18 cellular contexts compared by ENCODE assay signal in the genomic region with DNA sequence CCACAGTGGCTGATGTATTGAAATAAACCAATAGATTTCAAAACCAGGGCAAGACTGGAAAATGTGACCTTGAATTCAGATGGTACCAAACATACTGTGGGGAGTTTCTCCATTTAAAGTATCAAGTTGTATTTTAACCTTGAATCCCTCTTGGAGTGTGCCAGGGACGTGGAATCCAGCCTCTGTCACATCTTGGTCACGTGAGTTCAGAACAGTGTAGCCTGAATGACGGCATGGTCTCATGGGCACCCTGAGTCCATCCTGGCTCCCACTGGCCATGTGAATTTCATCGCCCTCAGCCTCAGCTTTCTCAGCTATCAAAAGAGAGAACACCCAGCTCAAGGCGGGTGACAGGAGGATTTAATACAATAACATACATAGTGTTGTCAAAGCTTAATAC. TPM values are rescaled to one million over a fixed set of nuclear protein-coding genes. Genes with fewer than 3 reads are reported as not detected.
DNase-seq lines count a peak whose midpoint lies in the region; ATAC-seq and TF ChIP-seq lines count a peak whose summit lies in the region.
"Had no signal": no experiment of that assay in that cellular context is flagged by ENCODE, and none has a peak within 500 bp of the region (broad histone marks: within the 10 kb centered on the region; RNA-seq: fewer than 3 reads in every experiment).

No MANE protein-coding gene starts in this region.

- H3K4me1 ChIP-seq in adrenal gland (replicated peaks in 1 of 2) = peaks cover 18 to 36% of the 10 kb centered on the region in 2 donors

- POLR2A ChIA-PET in CD4-positive, alpha-beta T cell (lab: Charles Lee) = interaction anchor here (1.1 kb wide), 1 partner anchor 31 kb away, joined by 3 read pairs; a partner anchor contains a TSS

- no peaks in the 10 kb centered on the region for H3K27me3 ChIP-seq in CD4-positive, alpha-beta T cell (ENCODE audit: control insufficient read depth, insufficient read depth, low read length)
- no peaks in the 10 kb centered on the region for H3K27me3 ChIP-seq in adrenal gland

- no peaks in the 10 kb centered on the region for H3K36me3 ChIP-seq in adrenal gland (replicated peaks in 1 of 2)

- ATAC-seq in CD4-positive, alpha-beta T cell (ENCODE audit: poor library complexity) = no peak
- ATAC-seq in GM21825 (IDR thresholded peaks at IDR 0.05; ENCODE audit: unreplicated experiment) (no peak), HG02852 (IDR thresholded peaks at IDR 0.05; ENCODE audit: unreplicated experiment) (no peak), HG02885 (IDR thresholded peaks at IDR 0.05; ENCODE audit: poor library complexity, unreplicated experiment) (no peak)

- H3K9me3 ChIP-seq in CD4-positive, alpha-beta T cell (ENCODE audit: control insufficient read depth, low read length) = no peaks in the 10 kb centered on the region
- H3K9me3 ChIP-seq in adrenal gland (replicated peaks in 1 of 3) = no peaks in the 10 kb centered on the region

- H3K4me3 Mint-ChIP-seq in T-helper 1 cell treated with Interleukin-12 subunit alpha and Interleukin-12 subunit beta and Interleukin-4 antibody, amounts not matched to agents 30 μg/mL and 1 μg/mL, for 36 hours = no peak overlapping the region
- H3K4me3 Mint-ChIP-seq in CD4-positive, alpha-beta T cell = peak overlapping the region; percentile 7
- peak overlapping the region; percentile 38 for H3K4me3 Mint-ChIP-seq in neural crest cell

- peaks cover 38% of the 10 kb centered on the region for H3K4me1 Mint-ChIP-seq in T-helper 1 cell treated with Interleukin-12 subunit alpha and Interleukin-12 subunit beta and Interleukin-4 antibody, amounts not matched to agents 30 μg/mL and 1 μg/mL, for 36 hours (ENCODE audit: low read depth)
- H3K4me1 Mint-ChIP-seq in CD4-positive, alpha-beta T cell (ENCODE audit: low read depth) = peaks cover 27% of the 10 kb centered on the region
- H3K4me1 Mint-ChIP-seq in neural crest cell = peaks cover 32% of the 10 kb centered on the region

- peaks cover 14% of the 10 kb centered on the region for H3K36me3 Mint-ChIP-seq in T-helper 1 cell treated with Interleukin-12 subunit alpha and Interleukin-12 subunit beta and Interleukin-4 antibody, amounts not matched to agents 30 μg/mL and 1 μg/mL, for 36 hours (ENCODE audit: low read depth)
- H3K36me3 Mint-ChIP-seq in CD4-positive, alpha-beta T cell (ENCODE audit: low read depth) = peaks cover 16% of the 10 kb centered on the region
- no peaks in the 10 kb centered on the region for H3K36me3 Mint-ChIP-seq in neural crest cell (ENCODE audit: low read depth)

- H3K27ac ChIP-seq in CD4-positive, alpha-beta T cell (ENCODE audit: low read depth, low read length) = no peak overlapping the region
- H3K27ac ChIP-seq in adrenal gland = peak overlapping the region in 4 of 5 donors; percentile 37 to 81 (median 78)
- H3K27ac ChIP-seq: C4-2B had no signal

- H3K4me3 ChIP-seq in adrenal gland = no peak overlapping the region

- 56 to 84% (median 71%) methylated on average over 4 to 5 of the region's 5 CpGs for WGBS in adrenal gland, 4 donors

- no peak for TF ChIP-seq POLR2A in adrenal gland (IDR thresholded peaks at IDR 0.05)

- DNase-seq in T-helper 1 cell (no peak), adrenal gland (peak; percentile 58 to 84 (median 77)), neural crest cell (ENCODE audit: low read depth, low spot score) (no peak)
- no peak for DNase-seq in CD4-positive, alpha-beta T cell
- DNase-seq: AML-193, DND-41, NCI-H1092 treated with DMSO at 0.1 percent for 48 hours, NCI-H146, NCI-H2081, NCI-H510A treated with DMSO at 0.1 percent for 48 hours, NCI-H82, SHP77 treated with DMSO at 0.1 percent for 48 hours had no signal

- H3K9me3 Mint-ChIP-seq in T-helper 1 cell treated with Interleukin-12 subunit alpha and Interleukin-12 subunit beta and Interleukin-4 antibody, amounts not matched to agents 30 μg/mL and 1 μg/mL, for 36 hours = no peaks in the 10 kb centered on the region
- no peaks in the 10 kb centered on the region for H3K9me3 Mint-ChIP-seq in CD4-positive, alpha-beta T cell
- no peaks in the 10 kb centered on the region for H3K9me3 Mint-ChIP-seq in neural crest cell

- H3K27me3 Mint-ChIP-seq in T-helper 1 cell treated with Interleukin-12 subunit alpha and Interleukin-12 subunit beta and Interleukin-4 antibody, amounts not matched to agents 30 μg/mL and 1 μg/mL, for 36 hours (ENCODE audit: low read depth) = no peaks in the 10 kb centered on the region
- H3K27me3 Mint-ChIP-seq in CD4-positive, alpha-beta T cell = no peaks in the 10 kb centered on the region
- no peaks in the 10 kb centered on the region for H3K27me3 Mint-ChIP-seq in neural crest cell (ENCODE audit: low read depth)

- peak overlapping the region; percentile 9 for H3K27ac Mint-ChIP-seq in T-helper 1 cell treated with Interleukin-12 subunit alpha and Interleukin-12 subunit beta and Interleukin-4 antibody, amounts not matched to agents 30 μg/mL and 1 μg/mL, for 36 hours
- H3K27ac Mint-ChIP-seq in CD4-positive, alpha-beta T cell = no peak overlapping the region
- no peak overlapping the region for H3K27ac Mint-ChIP-seq in neural crest cell (ENCODE audit: unreplicated experiment)

- CTCF ChIA-PET in CD4-positive, alpha-beta T cell (lab: Charles Lee) = no interaction called here

- intact Hi-C loops in CD4-positive, alpha-beta T cell (cut with DNase I, micrococcal nuclease) = loop anchor here in 1 of 2 experiments (10.0 kb wide), 2 partner anchors 319 to 349 kb away; a partner anchor contains a TSS
- intact Hi-C loops in adrenal gland (cut with DNase I) = no loop called here

- no peak for TF ChIP-seq CTCF in CD4-positive, alpha-beta T cell (IDR thresholded peaks at IDR 0.05)
- no peak for TF ChIP-seq CTCF in adrenal gland (IDR thresholded peaks at IDR 0.05)
- TF ChIP-seq CTCF in neural crest cell (conservative IDR thresholded peaks at IDR 0.05) = no peak

RNA-seq across cellular contexts. Expression of a gene that starts 6.8 kb away (rescaled TPM):
- total RNA-seq in CD4-positive, alpha-beta T cell = 1 to 10 TPM in 1 of 2 experiments, under 1 TPM in 1; 0.80 to 1.2 TPM
- total RNA-seq in adrenal gland (10 to 100 TPM in 6 of 8 donors, 1 to 10 TPM in 2; 8.2 to 81.3 (median 16.4) TPM), neural crest cell (17.5 and 18.9 TPM in 2 replicates)
- 10 to 100 TPM in 1 of 3 donors, 1 to 10 TPM in 2; 2.8 to 12.2 (median 9.5) TPM for polyA plus RNA-seq in adrenal gland

RNA-seq across cellular contexts. Expression of a gene that starts 15.7 kb away (rescaled TPM):
- total RNA-seq in CD4-positive, alpha-beta T cell = 1 to 10 TPM; 5.4 to 6.5 TPM
- 10 to 100 TPM; 15.1 to 33.9 (median 29.5) TPM for total RNA-seq in adrenal gland
- polyA plus RNA-seq in adrenal gland = 10 to 100 TPM; 11.7 to 15.2 (median 13.3) TPM
- 91.6 and 94.3 TPM in 2 replicates for total RNA-seq in neural crest cell

RNA-seq across cellular contexts. Expression of a gene that starts 18.9 kb away (rescaled TPM):
- total RNA-seq in CD4-positive, alpha-beta T cell = 1 to 10 TPM; 3.4 to 3.5 TPM
- total RNA-seq in adrenal gland (10 to 100 TPM in 3 of 8 donors, 1 to 10 TPM in 5; 7.3 to 23.8 (median 9.0) TPM), neural crest cell (59.9 and 60.9 TPM in 2 replicates)
- polyA plus RNA-seq in adrenal gland = 1 to 10 TPM; 2.6 to 5.6 (median 4.2) TPM

RNA-seq across cellular contexts. Expression of a gene that starts 31.5 kb away (rescaled TPM):
- 10 to 100 TPM; 25.4 to 25.9 TPM for total RNA-seq in CD4-positive, alpha-beta T cell
- 10 to 100 TPM; 33.1 to 60.5 (median 47.3) TPM for total RNA-seq in adrenal gland
- 10 to 100 TPM; 18.9 to 54.5 (median 21.9) TPM for polyA plus RNA-seq in adrenal gland
- 29.6 and 30.5 TPM in 2 replicates for total RNA-seq in neural crest cell

RNA-seq across cellular contexts. Expression of a gene that starts 31.8 kb away (rescaled TPM):
- 100 to 1,000 TPM; 161 to 163 TPM for total RNA-seq in CD4-positive, alpha-beta T cell
- 1 to 10 TPM in 7 of 8 donors, not detected in 1; 1.0 to 5.5 (median 2.8) TPM for total RNA-seq in adrenal gland
- polyA plus RNA-seq in adrenal gland = 10 to 100 TPM in 1 of 3 donors, 1 to 10 TPM in 1, under 1 TPM in 1; 0.75 to 19.8 (median 9.3) TPM
- total RNA-seq in neural crest cell = 2.3 and 2.9 TPM in 2 replicates
- total RNA-seq: RPMI7951 had no signal

Comparison
In these comparisons a context has a peak if more than half of its experiments do, and no peak if none do; other contexts are left out.
1. DNase-seq: peak in adrenal gland (7 of 7); none in T-helper 1 cell (0 of 5), CD4-positive, alpha-beta T cell (0 of 10) and neural crest cell (single experiment).